Comparison of ENCODE assay signal across 17 cellular contexts in genomic region chr6:149014631-149015171, GRCh38.
A peak's percentile ranks its signal among the peaks of the same experiment; 100 is the strongest.
DNase-seq lines count a peak whose midpoint lies in the region; ATAC-seq and TF ChIP-seq lines count a peak whose summit lies in the region.
"Had no signal": no experiment of that assay in that cellular context is flagged by ENCODE, and none has a peak within 500 bp of the region (broad histone marks: within the 10 kb centered on the region; RNA-seq: fewer than 3 reads in every experiment).

No MANE protein-coding gene starts in this region.

- 41% methylated on average over 2 of the region's 2 CpGs for WGBS in SK-N-SH (ENCODE audit: low lambda C conversion rate)

- CTCF ChIA-PET in SK-N-SH (lab: Yijun Ruan, JAX), result interaction anchor here (1.6 kb wide), 1 partner anchor 417 kb away, joined by 4 read pairs; no protein-coding TSS in a partner anchor

- H3K36me3 ChIP-seq in GM23338 (ENCODE audit: insufficient read depth), result 0 out of 2 replicates have a peak, but pooled peaks cover 4% of the 10 kb centered on the region
- no peaks in the 10 kb centered on the region for H3K36me3 ChIP-seq in SK-N-SH (replicated peaks in 1 of 2; ENCODE audit: control insufficient read depth in 1 of 2, insufficient read depth in 2 of 2, low read length in 1 of 2)
- H3K36me3 ChIP-seq in neural progenitor cell, result no peaks in the 10 kb centered on the region
- H3K36me3 ChIP-seq in Peyer's patch, result no peaks in the 10 kb centered on the region

- H2AFZ ChIP-seq in GM23338 (no peak overlapping the region), SK-N-SH (ENCODE audit: low read depth) (peak overlapping the region; percentile 43; the same call in 1 of the 2 replicates), neural progenitor cell (replicated peaks) (no peak overlapping the region)

- peaks cover 10% of the 10 kb centered on the region for H3K27me3 Mint-ChIP-seq in GM23338 (ENCODE audit: insufficient read depth, low read depth, poor library complexity)
- H3K27me3 Mint-ChIP-seq in neural progenitor cell (ENCODE audit: insufficient read depth, low read depth), result no peaks in the 10 kb centered on the region
- H3K27me3 Mint-ChIP-seq: naive thymus-derived CD8-positive, alpha-beta T cell; stimulated activated naive CD8-positive, alpha-beta T cell treated with anti-CD3 and anti-CD28 coated beads, Interleukin-15, Interleukin-2, amounts not matched to agents 100 ng/mL and 50 ng/mL, for 24 hours; T-cell had no signal

- POLR2A ChIA-PET in SK-N-SH (lab: Yijun Ruan, JAX), result no interaction called here

- H3K9me2 ChIP-seq in GM23338 (ENCODE audit: insufficient read depth) (no peaks in the 10 kb centered on the region), SK-N-SH (no peaks in the 10 kb centered on the region)

- ATAC-seq in GM23338 (peak; percentile 95), GM18520 (IDR thresholded peaks at IDR 0.05; ENCODE audit: unreplicated experiment) (no peak), HG02642 (IDR thresholded peaks at IDR 0.05; ENCODE audit: poor library complexity, unreplicated experiment) (no peak)
- ATAC-seq: naive thymus-derived CD8-positive, alpha-beta T cell; T-cell had no signal

- H3F3A ChIP-seq in GM23338 (replicated peaks; ENCODE audit: low read depth), result no peaks in the 10 kb centered on the region; the same call in 1 of the 2 replicates
- peaks cover 51% of the 10 kb centered on the region for H3F3A ChIP-seq in SK-N-SH (replicated peaks; ENCODE audit: insufficient read depth)
- H3F3A ChIP-seq in neural progenitor cell (ENCODE audit: low read depth), result no peaks in the 10 kb centered on the region

- H3K9me3 ChIP-seq in SK-N-SH (no peaks in the 10 kb centered on the region), neural progenitor cell (ENCODE audit: low read depth) (no peaks in the 10 kb centered on the region), Peyer's patch (no peaks in the 10 kb centered on the region)
- H3K9me3 ChIP-seq: ascending aorta, BLaER1 had no signal

- TF ChIP-seq RAD21 in SK-N-SH (IDR thresholded peaks at IDR 0.05; ENCODE audit: low read length), result no peak

- peak overlapping the region; percentile 63 for H3K9ac ChIP-seq in SK-N-SH
- no peak overlapping the region for H3K9ac ChIP-seq in neural progenitor cell
- H3K9ac ChIP-seq: BLaER1 had no signal

- peak overlapping the region; percentile 47 for H3K4me3 Mint-ChIP-seq in GM23338
- no peak overlapping the region for H3K4me3 Mint-ChIP-seq in neural progenitor cell
- H3K4me3 Mint-ChIP-seq: activated CD4-positive, alpha-beta T cell treated with anti-CD3 and anti-CD28 coated beads, Interleukin-2, amount 10 ng/mL, durations not matched to agents 24 days and 14 days; naive thymus-derived CD8-positive, alpha-beta T cell; stimulated activated naive CD8-positive, alpha-beta T cell treated with anti-CD3 and anti-CD28 coated beads, Interleukin-15, Interleukin-2, amounts not matched to agents 100 ng/mL and 50 ng/mL, for 24 hours; T-cell had no signal

- H3K79me2 ChIP-seq in GM23338 (replicated peaks; ENCODE audit: insufficient read depth), result no peaks in the 10 kb centered on the region; the same call in 1 of the 2 replicates
- H3K79me2 ChIP-seq in SK-N-SH (ENCODE audit: insufficient read depth), result no peaks in the 10 kb centered on the region
- no peaks in the 10 kb centered on the region for H3K79me2 ChIP-seq in neural progenitor cell (ENCODE audit: low read depth)

- peak; percentile 95 for DNase-seq in GM23338 (ENCODE audit: low spot score)
- no peak for DNase-seq in SK-N-SH
- DNase-seq in fibroblast of mammary gland (ENCODE audit: low read depth), result peak; percentile 83
- no peak for DNase-seq in neural progenitor cell (ENCODE audit: low spot score)
- DNase-seq in Peyer's patch, result no peak
- DNase-seq in stimulated activated CD4-positive, alpha-beta T cell treated with anti-CD3 and anti-CD28 coated beads, Interleukin-4, amount 100 ng/mL, for 24 hours, result no peak
- DNase-seq: activated CD4-positive, alpha-beta T cell treated with anti-CD3 and anti-CD28 coated beads, Interleukin-2, amount 10 ng/mL, durations not matched to agents 24 days and 14 days; DMS79; left ventricle myocardium superior; naive thymus-derived CD8-positive, alpha-beta T cell; NCI-H2107; T-cell had no signal

- peak overlapping the region; percentile 94 for H3K27ac Mint-ChIP-seq in GM23338
- H3K27ac Mint-ChIP-seq in neural progenitor cell, result peak overlapping the region; percentile 33
- H3K27ac Mint-ChIP-seq: activated CD4-positive, alpha-beta T cell treated with anti-CD3 and anti-CD28 coated beads, Interleukin-2, amount 10 ng/mL, durations not matched to agents 24 days and 14 days; naive thymus-derived CD8-positive, alpha-beta T cell; stimulated activated naive CD8-positive, alpha-beta T cell treated with anti-CD3 and anti-CD28 coated beads, Interleukin-15, Interleukin-2, amounts not matched to agents 100 ng/mL and 50 ng/mL, for 24 hours; T-cell had no signal

- peaks cover 57% of the 10 kb centered on the region for H3K4me1 Mint-ChIP-seq in GM23338
- H3K4me1 Mint-ChIP-seq in neural progenitor cell, result peaks cover 14% of the 10 kb centered on the region
- H3K4me1 Mint-ChIP-seq: activated CD4-positive, alpha-beta T cell treated with anti-CD3 and anti-CD28 coated beads, Interleukin-2, amount 10 ng/mL, durations not matched to agents 24 days and 14 days; naive thymus-derived CD8-positive, alpha-beta T cell; T-cell had no signal

- H3K4me1 ChIP-seq in GM23338 (ENCODE audit: insufficient read depth) (peaks cover 27% of the 10 kb centered on the region), SK-N-SH (ENCODE audit: control insufficient read depth in 1 of 2, insufficient read depth in 2 of 2, low read depth in 1 of 2, low read length in 1 of 2) (peaks cover 0 to 31% of the 10 kb centered on the region in 2 experiments; a peak in 3 of 4 replicates), neural progenitor cell (no peaks in the 10 kb centered on the region), Peyer's patch (no peaks in the 10 kb centered on the region)
- H3K4me1 ChIP-seq: ascending aorta had no signal

- H3K4me3 ChIP-seq in GM23338 (no peak overlapping the region), SK-N-SH (ENCODE audit: low read depth in 2 of 2, low read length in 1 of 2) (no peak overlapping the region), fibroblast of mammary gland (ENCODE audit: control insufficient read depth, low read depth, low read length) (no peak overlapping the region), neural progenitor cell (no peak overlapping the region), Peyer's patch (no peak overlapping the region)
- H3K4me3 ChIP-seq: ascending aorta, BLaER1 had no signal

- TF ChIP-seq CTCF in GM23338 (conservative IDR thresholded peaks at IDR 0.05; ENCODE audit: low read depth in 2 of 2) (0 out of 4 replicates have a peak, but pooled peaks of 1 of the 2 experiments have one; percentile 2), SK-N-SH (IDR thresholded peaks at IDR 0.05) (no peak), fibroblast of mammary gland (conservative IDR thresholded peaks at IDR 0.05; ENCODE audit: control insufficient read depth, insufficient read depth, low read depth, low read length) (no peak), neural progenitor cell (IDR thresholded peaks at IDR 0.05) (no peak), Peyer's patch (IDR thresholded peaks at IDR 0.05) (no peak)

- H3K27ac ChIP-seq in GM23338 (ENCODE audit: low read depth), result peak overlapping the region; percentile 89
- H3K27ac ChIP-seq in SK-N-SH (ENCODE audit: low read depth in 2 of 2, low read length in 1 of 2), result peak overlapping the region in 1 of 2 experiments; percentile 99; a peak in 2 of 4 replicates
- no peak overlapping the region for H3K27ac ChIP-seq in neural progenitor cell
- H3K27ac ChIP-seq in Peyer's patch, result no peak overlapping the region
- H3K27ac ChIP-seq: ascending aorta, BLaER1 had no signal

- H4K20me1 ChIP-seq in GM23338 (replicated peaks; ENCODE audit: insufficient read depth) (no peaks in the 10 kb centered on the region), SK-N-SH (ENCODE audit: insufficient read depth) (no peaks in the 10 kb centered on the region), neural progenitor cell (ENCODE audit: low read depth) (no peaks in the 10 kb centered on the region)
- H4K20me1 ChIP-seq: BLaER1 had no signal

- TF ChIP-seq POLR2A in Peyer's patch (IDR thresholded peaks at IDR 0.05), result no peak

- TF ChIP-seq EP300 in SK-N-SH (IDR thresholded peaks at IDR 0.05; ENCODE audit: borderline replicate concordance in 1 of 2, low read depth in 1 of 2, low read length in 1 of 2), result no peak

- H3K4me2 ChIP-seq in GM23338 (peak overlapping the region; percentile 41), SK-N-SH (peak overlapping the region; percentile 52), neural progenitor cell (no peak overlapping the region)
- H3K4me2 ChIP-seq: BLaER1 had no signal

- no peaks in the 10 kb centered on the region for H3K27me3 ChIP-seq in GM23338 (ENCODE audit: insufficient read depth)
- no peaks in the 10 kb centered on the region for H3K27me3 ChIP-seq in SK-N-SH (ENCODE audit: insufficient read depth)
- no peaks in the 10 kb centered on the region for H3K27me3 ChIP-seq in neural progenitor cell
- no peaks in the 10 kb centered on the region for H3K27me3 ChIP-seq in Peyer's patch
- H3K27me3 ChIP-seq: ascending aorta, BLaER1 had no signal

- H3K36me3 Mint-ChIP-seq in GM23338 (ENCODE audit: low read depth) (peaks cover 24% of the 10 kb centered on the region; the same call in 2 of the 3 replicates), neural progenitor cell (peaks cover 6% of the 10 kb centered on the region)
- H3K36me3 Mint-ChIP-seq: naive thymus-derived CD8-positive, alpha-beta T cell; T-cell had no signal

- H3K9me3 Mint-ChIP-seq in GM23338 (no peaks in the 10 kb centered on the region), neural progenitor cell (no peaks in the 10 kb centered on the region)
- H3K9me3 Mint-ChIP-seq: activated CD4-positive, alpha-beta T cell treated with anti-CD3 and anti-CD28 coated beads, Interleukin-2, amount 10 ng/mL, durations not matched to agents 24 days and 14 days; naive thymus-derived CD8-positive, alpha-beta T cell; stimulated activated naive CD8-positive, alpha-beta T cell treated with anti-CD3 and anti-CD28 coated beads, Interleukin-15, Interleukin-2, amounts not matched to agents 100 ng/mL and 50 ng/mL, for 24 hours; T-cell had no signal

TF ChIP-seq in GM23338, 12 proteins besides CTCF, POLR2A, EP300 and RAD21 (continues in another document):
- no peak for TF ChIP-seq JUNB (IDR thresholded peaks at IDR 0.05; ENCODE audit: unreplicated experiment)

TF ChIP-seq in SK-N-SH, 30 proteins besides CTCF, POLR2A, EP300 and RAD21 (continues in another document):
- no peak for TF ChIP-seq EZH2phosphoT487 (IDR thresholded peaks at IDR 0.05; ENCODE audit: borderline replicate concordance, low read depth)
- no peak for TF ChIP-seq SMC3 (IDR thresholded peaks at IDR 0.05; ENCODE audit: low read depth, low read length)

Comparison
In these comparisons a context has a peak if more than half of its experiments do, and no peak if none do; other contexts are left out.
1. DNase-seq: peak in GM23338 (single experiment) and fibroblast of mammary gland (single experiment); none in SK-N-SH (single experiment), neural progenitor cell (single experiment), Peyer's patch (0 of 3) and stimulated activated CD4-positive, alpha-beta T cell treated with anti-CD3 and anti-CD28 coated beads, Interleukin-4, amount 100 ng/mL, for 24 hours (single experiment).